ENCODE assay signal across 9 cellular contexts in genomic region chr5:76372320-76373054, GRCh38. TPM values are rescaled to one million over a fixed set of nuclear protein-coding genes. Genes with fewer than 3 reads are reported as not detected.
DNase-seq lines count a peak whose midpoint lies in the region; ATAC-seq and TF ChIP-seq lines count a peak whose summit lies in the region.
"Had no signal": no experiment of that assay in that cellular context is flagged by ENCODE, and none has a peak within 500 bp of the region (broad histone marks: within the 10 kb centered on the region; RNA-seq: fewer than 3 reads in every experiment).

No MANE protein-coding gene starts in this region.

- H3K36me3 Mint-ChIP-seq in naive thymus-derived CD4-positive, alpha-beta T cell = peaks cover 0 to 3% (median 0%) of the 10 kb centered on the region in 5 donors

- H3K27me3 ChIP-seq in naive thymus-derived CD4-positive, alpha-beta T cell (ENCODE audit: control insufficient read depth in 2 of 2, insufficient read depth in 2 of 2, low read length in 2 of 2) = no peaks in the 10 kb centered on the region

- H3K27me3 Mint-ChIP-seq in naive thymus-derived CD4-positive, alpha-beta T cell = peaks cover 0 to 2% (median 0%) of the 10 kb centered on the region in 5 donors

- no peak overlapping the region for H3K27ac ChIP-seq in coronary artery
- H3K27ac ChIP-seq in naive thymus-derived CD4-positive, alpha-beta T cell (ENCODE audit: low read depth, low read length) = no peak overlapping the region

- CTCF ChIA-PET in naive thymus-derived CD4-positive, alpha-beta T cell (lab: Charles Lee) = no interaction called here

- POLR2A ChIA-PET in naive thymus-derived CD4-positive, alpha-beta T cell (lab: Charles Lee) = interaction anchor here (0.7 kb wide), 1 partner anchor 12 kb away, joined by 3 read pairs; no protein-coding TSS in a partner anchor

- no peak for ATAC-seq in naive thymus-derived CD4-positive, alpha-beta T cell
- no peak for ATAC-seq in HG02840 (IDR thresholded peaks at IDR 0.05; ENCODE audit: low FRiP score, unreplicated experiment)

- TF ChIP-seq CTCF in astrocyte of the cerebellum (IDR thresholded peaks at IDR 0.05; ENCODE audit: low read depth, low read length, missing control alignments) (no peak), coronary artery (IDR thresholded peaks at IDR 0.05) (no peak)

- H3K4me1 Mint-ChIP-seq in naive thymus-derived CD4-positive, alpha-beta T cell = peaks cover 0 to 34% (median 1%) of the 10 kb centered on the region in 7 donors

- peak overlapping the region in 1 of 9 donors; percentile 5 for H3K27ac Mint-ChIP-seq in naive thymus-derived CD4-positive, alpha-beta T cell

- peaks cover 0 to 4% (median 0%) of the 10 kb centered on the region in 11 donors for H3K9me3 Mint-ChIP-seq in naive thymus-derived CD4-positive, alpha-beta T cell

- peaks cover 0 to 3% of the 10 kb centered on the region in 2 donors for H3K4me1 ChIP-seq in naive thymus-derived CD4-positive, alpha-beta T cell (ENCODE audit: control insufficient read depth in 2 of 2, insufficient read depth in 2 of 2, low read length in 2 of 2)

- no peak overlapping the region for H3K4me3 Mint-ChIP-seq in naive thymus-derived CD4-positive, alpha-beta T cell

- no peaks in the 10 kb centered on the region for H3K9me3 ChIP-seq in naive thymus-derived CD4-positive, alpha-beta T cell (ENCODE audit: control insufficient read depth in 2 of 3, low read length in 3 of 3)

- in situ Hi-C loops in astrocyte of the cerebellum (cut with HindIII; ENCODE audit: low sequenced_read_pairs) = no loop called here

- no peaks in the 10 kb centered on the region for H3K36me3 ChIP-seq in naive thymus-derived CD4-positive, alpha-beta T cell (ENCODE audit: control insufficient read depth in 2 of 3, insufficient read depth in 3 of 3, low read length in 3 of 3)

- H3K4me3 ChIP-seq in astrocyte of the cerebellum (ENCODE audit: low read depth, low read length) (no peak overlapping the region), coronary artery (no peak overlapping the region)
- H3K4me3 ChIP-seq in naive thymus-derived CD4-positive, alpha-beta T cell (ENCODE audit: low read length) = no peak overlapping the region

- peak; percentile 25 for DNase-seq in Ammon's horn (ENCODE audit: low spot score)
- DNase-seq in HUDEP-2 (lab: John Stamatoyannopoulos, UW; ENCODE audit: unreplicated experiment in 76 of 76) = peak in 71 of 76 experiments; percentile 3 to 85 (median 49)
- DNase-seq in astrocyte of the cerebellum (ENCODE audit: low read depth) = peak; percentile 53
- peak; percentile 93 for DNase-seq in kidney tubule cell (ENCODE audit: low spot score)
- no peak for DNase-seq in coronary artery (ENCODE audit: low spot score)
- DNase-seq in GM19240 (ENCODE audit: insufficient read length, low spot score) = no peak
- DNase-seq in naive thymus-derived CD4-positive, alpha-beta T cell = no peak
- DNase-seq: glutamatergic neuron had no signal

- intact Hi-C loops in naive thymus-derived CD4-positive, alpha-beta T cell (cut with micrococcal nuclease) = no loop called here

RNA-seq across cellular contexts. Expression of gene IQGAP2, which starts 30.6 kb away (rescaled TPM):
- 100 to 1,000 TPM in 1 of 5 experiments, 10 to 100 TPM in 4; 69.1 to 114 (median 88.0) TPM for total RNA-seq in naive thymus-derived CD4-positive, alpha-beta T cell
- 10 to 100 TPM; 19.0 to 23.8 TPM for polyA plus RNA-seq in naive thymus-derived CD4-positive, alpha-beta T cell

Comparison
In these comparisons a context has a peak if more than half of its experiments do, and no peak if none do; other contexts are left out.
1. DNase-seq: peak in Ammon's horn (single experiment), HUDEP-2 (71 of 76), astrocyte of the cerebellum (single experiment) and kidney tubule cell (single experiment); none in coronary artery (single experiment), GM19240 (single experiment) and naive thymus-derived CD4-positive, alpha-beta T cell (0 of 9).